Comparison of ENCODE assay signal across 8 cellular contexts in the genomic region with DNA sequence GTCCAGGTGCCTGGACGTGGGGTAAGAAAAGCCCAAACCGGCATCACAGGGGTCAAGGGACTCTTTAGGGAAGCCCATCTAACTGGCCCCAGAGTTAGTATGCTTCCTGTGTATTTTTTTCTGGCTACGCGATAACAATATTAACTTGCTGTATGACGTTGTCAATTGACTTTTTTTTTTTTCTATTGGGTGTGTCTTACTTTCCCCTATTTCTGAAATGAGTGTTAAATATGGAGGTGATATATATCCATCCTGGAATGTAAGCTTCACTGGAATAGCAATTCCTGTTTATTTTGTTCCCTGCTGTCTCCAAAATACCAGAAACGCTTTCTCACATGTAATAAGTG. TPM values are rescaled to one million over a fixed set of nuclear protein-coding genes. Genes with fewer than 3 reads are reported as not detected.
DNase-seq lines count a peak whose midpoint lies in the region; ATAC-seq and TF ChIP-seq lines count a peak whose summit lies in the region.

No MANE protein-coding gene starts in this region.

- H2AFZ ChIP-seq in neuron (ENCODE audit: low read depth, low read length), result peak overlapping the region; percentile 88

- no peak for TF ChIP-seq CTCF in Caco-2 (IDR thresholded peaks at IDR 0.05; ENCODE audit: insufficient read depth in 1 of 2, low read depth in 1 of 2, low read length in 1 of 2, severe bottlenecking in 1 of 2, unreplicated experiment in 1 of 2)

- no peaks in the 10 kb centered on the region for H3K27me3 ChIP-seq in Caco-2 (replicated peaks; ENCODE audit: control insufficient read depth, insufficient read depth, low read length)
- H3K27me3 ChIP-seq in MG63, result peaks cover 28% of the 10 kb centered on the region
- H3K27me3 ChIP-seq in neuron (ENCODE audit: insufficient read depth, low read length), result peaks cover 26% of the 10 kb centered on the region

- no peaks in the 10 kb centered on the region for H3K9me3 Mint-ChIP-seq in Caco-2 (ENCODE audit: unreplicated experiment)

- intact Hi-C loops in Caco-2 (cut with micrococcal nuclease; ENCODE audit: unreplicated experiment), result loop anchor here (5.0 kb wide), 1 partner anchor 161 kb away; no protein-coding TSS in a partner anchor

- H3K36me3 ChIP-seq in Caco-2 (ENCODE audit: control insufficient read depth, insufficient read depth, low read length) (no peaks in the 10 kb centered on the region), MG63 (no peaks in the 10 kb centered on the region), neuron (ENCODE audit: insufficient read depth, low read length) (no peaks in the 10 kb centered on the region)

- no peak for DNase-seq in Caco-2
- DNase-seq in MG63, result no peak
- no peak for DNase-seq in epithelial cell of prostate (ENCODE audit: low read depth, low spot score)
- no peak for DNase-seq in T1000 (lab: John Stamatoyannopoulos, UW)
- no peak for DNase-seq in NCI-H2029 (lab: John Stamatoyannopoulos, UW)
- DNase-seq in AG20443 (ENCODE audit: low spot score), result no peak

- H3K4me1 ChIP-seq in Caco-2 (peaks cover 7% of the 10 kb centered on the region; the same call in 1 of the 2 replicates), neuron (ENCODE audit: insufficient read depth, low read length) (no peaks in the 10 kb centered on the region)

- CTCF ChIA-PET in Caco-2 (lab: Charles Lee), result no interaction called here

- H3K9me3 ChIP-seq in Caco-2 (no peaks in the 10 kb centered on the region), MG63 (no peaks in the 10 kb centered on the region), neuron (ENCODE audit: low read length) (no peaks in the 10 kb centered on the region)

- POLR2A ChIA-PET in Caco-2 (lab: Charles Lee), result no interaction called here

- H3K27me3 Mint-ChIP-seq in Caco-2 (ENCODE audit: insufficient read depth, unreplicated experiment), result peaks cover 22% of the 10 kb centered on the region

- H3K27ac ChIP-seq in epithelial cell of prostate, result peak overlapping the region; percentile 28

- H3K27ac Mint-ChIP-seq in Caco-2 (ENCODE audit: unreplicated experiment), result no peak overlapping the region

- H3K4me3 ChIP-seq in Caco-2 (ENCODE audit: low read depth, low read length) (peak overlapping the region; percentile 46), MG63 (peak overlapping the region; percentile 56), neuron (ENCODE audit: low read length) (peak overlapping the region; percentile 44)

- H3K36me3 Mint-ChIP-seq in Caco-2 (ENCODE audit: insufficient read depth, unreplicated experiment), result no peaks in the 10 kb centered on the region

- BruUV-seq in Caco-2 (replicated peaks; lab: Mats Ljungman, UMichigan), result no TSS peak

- H3K4me3 Mint-ChIP-seq in Caco-2 (ENCODE audit: unreplicated experiment), result peak overlapping the region; percentile 75

- ATAC-seq in activated CD4-positive, CD25-positive, alpha-beta regulatory T cell treated with anti-CD3 and anti-CD28 coated beads, Interleukin-2, amount 50 U/mL, for 24 hours, result no peak

- H3K4me1 Mint-ChIP-seq in Caco-2 (ENCODE audit: low read depth, unreplicated experiment), result peaks cover 15% of the 10 kb centered on the region

RNA-seq across cellular contexts. Expression of gene GMNC, which starts 0.6 kb away (rescaled TPM):
- total RNA-seq in Caco-2 (2022), result not detected in 2 replicates
- total RNA-seq in MG63 (2014; rRNA removed; shearing (Covaris generic); ENCODE audit: low replicate concordance), result not detected in 2 replicates
